Comparison of ENCODE assay signal across 9 cellular contexts in the genomic region with DNA sequence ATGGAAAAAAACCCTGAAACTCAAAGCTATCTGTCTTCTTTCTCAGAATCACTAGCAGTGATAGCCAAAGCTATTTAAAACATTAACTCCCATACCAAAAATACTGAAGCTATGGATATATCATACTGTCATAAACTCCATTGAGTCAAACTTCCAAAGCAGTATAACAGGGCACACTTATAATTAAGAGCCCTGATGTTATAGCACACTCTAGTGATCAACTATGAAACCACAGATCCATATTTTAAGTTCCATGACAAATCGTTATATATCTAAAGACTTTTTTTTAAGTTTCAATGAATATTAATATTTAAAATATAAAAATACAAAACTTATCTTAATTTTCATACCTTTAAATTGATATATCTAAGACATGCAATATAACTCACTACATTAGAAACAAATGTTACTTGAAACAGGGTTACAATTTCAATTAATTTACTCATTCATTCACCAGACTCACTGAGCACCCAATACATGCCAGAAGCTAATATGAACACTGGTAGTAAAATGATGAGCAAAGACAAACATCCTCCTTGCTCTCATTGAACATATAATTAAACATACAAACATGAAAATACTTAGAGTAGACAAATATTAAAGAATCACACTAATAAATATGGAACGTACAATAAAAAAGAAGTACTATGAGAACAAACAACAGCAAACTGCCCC.
DNase-seq lines count a peak whose midpoint lies in the region; ATAC-seq and TF ChIP-seq lines count a peak whose summit lies in the region.
"Had no signal": no experiment of that assay in that cellular context is flagged by ENCODE, and none has a peak within 500 bp of the region (broad histone marks: within the 10 kb centered on the region; RNA-seq: fewer than 3 reads in every experiment).

No MANE protein-coding gene starts in this region.

- no peak overlapping the region for H3K4me3 ChIP-seq in breast epithelium

- H3K9me3 ChIP-seq in breast epithelium: no peaks in the 10 kb centered on the region

- no peak overlapping the region for H3K27ac ChIP-seq in breast epithelium

- no peak for TF ChIP-seq POLR2A in breast epithelium (IDR thresholded peaks at IDR 0.05)

- intact Hi-C loops in breast epithelium (cut with DNase I; ENCODE audit: low total_unique reads): no loop called here

- peaks cover 9% of the 10 kb centered on the region for H3K36me3 ChIP-seq in breast epithelium

- no peaks in the 10 kb centered on the region for H3K27me3 ChIP-seq in breast epithelium

- ATAC-seq in HG03520 (IDR thresholded peaks at IDR 0.05; ENCODE audit: unreplicated experiment) (no peak), HG02885 (IDR thresholded peaks at IDR 0.05; ENCODE audit: poor library complexity, unreplicated experiment) (no peak), HG03025 (IDR thresholded peaks at IDR 0.05; ENCODE audit: low FRiP score, unreplicated experiment) (no peak)

- DNase-seq in DMS153 (lab: John Stamatoyannopoulos, UW) (peak; percentile 10), NAMALWA (ENCODE audit: low spot score) (peak; percentile 18), breast epithelium (ENCODE audit: low spot score in 2 of 2) (no peak), medulla oblongata (ENCODE audit: extremely low spot score) (peak; percentile 27)
- no peak for DNase-seq in activated T-cell treated with anti-CD3 and anti-CD28 coated beads, Interleukin-2, amount 50 U/mL, for 1 hour
- DNase-seq: activated naive CD8-positive, alpha-beta T cell treated with anti-CD3 and anti-CD28 coated beads, Interleukin-2, amount 10 ng/mL, durations not matched to agents 7 days and 5 days had no signal

- no peaks in the 10 kb centered on the region for H3K4me1 ChIP-seq in breast epithelium

- peak in 2 of 3 donors; percentile 27 to 32 for TF ChIP-seq CTCF in breast epithelium (IDR thresholded peaks at IDR 0.05)

Comparison
In these comparisons a context has a peak if more than half of its experiments do, and no peak if none do; other contexts are left out.
1. DNase-seq: peak in DMS153 (single experiment), NAMALWA (single experiment) and medulla oblongata (single experiment); none in breast epithelium (0 of 2) and activated T-cell treated with anti-CD3 and anti-CD28 coated beads, Interleukin-2, amount 50 U/mL, for 1 hour (single experiment).